ENCODE assay signal across 17 cellular contexts in the genomic region with DNA sequence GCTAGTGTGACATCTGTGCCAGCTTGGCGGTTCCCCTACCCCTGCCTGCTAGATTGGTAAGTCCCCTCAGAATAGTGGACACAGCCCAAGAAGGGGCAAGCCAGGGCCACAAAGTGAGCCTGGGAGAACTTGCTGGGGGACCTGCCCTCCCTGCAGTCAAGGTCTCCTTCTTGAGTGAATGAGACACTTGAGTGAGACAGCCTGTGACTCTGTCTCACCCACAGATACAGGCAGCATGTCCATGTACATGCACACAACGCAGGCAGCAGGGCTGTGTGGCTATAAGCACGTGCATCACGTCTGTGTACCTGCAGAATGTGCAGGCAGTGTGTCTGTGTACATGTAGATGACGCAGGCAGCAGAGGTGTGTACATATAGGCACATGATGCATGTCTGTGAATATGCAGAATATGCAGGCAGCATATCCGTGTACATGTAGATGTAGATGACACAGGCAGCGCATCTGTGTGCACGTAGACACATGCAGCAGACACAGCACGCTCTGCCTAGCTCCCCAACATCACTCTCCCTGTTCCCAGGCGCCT.
DNase-seq lines count a peak whose midpoint lies in the region; ATAC-seq and TF ChIP-seq lines count a peak whose summit lies in the region.
"Had no signal": no experiment of that assay in that cellular context is flagged by ENCODE, and none has a peak within 500 bp of the region (broad histone marks: within the 10 kb centered on the region; RNA-seq: fewer than 3 reads in every experiment).

No MANE protein-coding gene starts in this region.

- peak overlapping the region; percentile 36 for H2AK5ac ChIP-seq in neuronal stem cell (ENCODE audit: low read depth, low read length)

- H3K4me1 Mint-ChIP-seq in activated CD8-positive, alpha-beta memory T cell treated with anti-CD3 and anti-CD28 coated beads, Interleukin-2, amount 10 ng/mL, durations not matched to agents 7 days and 5 days: no peaks in the 10 kb centered on the region

- CTCF ChIA-PET in activated CD8-positive, alpha-beta memory T cell treated with anti-CD3 and anti-CD28 coated beads, Interleukin-2, amount 10 ng/mL, durations not matched to agents 7 days and 5 days (lab: Charles Lee): interaction anchor here (0.6 kb wide), 1 partner anchor 202 kb away, joined by 3 read pairs; no protein-coding TSS in a partner anchor

- H3K4me3 Mint-ChIP-seq in activated CD8-positive, alpha-beta memory T cell treated with anti-CD3 and anti-CD28 coated beads, Interleukin-2, amount 10 ng/mL, durations not matched to agents 7 days and 5 days: no peak overlapping the region
- H3K4me3 Mint-ChIP-seq: CD8-positive, alpha-beta T cell had no signal

- no peaks in the 10 kb centered on the region for H3K79me1 ChIP-seq in neuronal stem cell (ENCODE audit: low read depth, low read length)

- H3K4me2 ChIP-seq in neuronal stem cell (ENCODE audit: insufficient read depth, low read length, poor library complexity, severe bottlenecking): no peak overlapping the region

- no peak overlapping the region for H2BK5ac ChIP-seq in neuronal stem cell (ENCODE audit: low read length)

- H3K27me3 Mint-ChIP-seq in activated CD8-positive, alpha-beta memory T cell treated with anti-CD3 and anti-CD28 coated beads, Interleukin-2, amount 10 ng/mL, durations not matched to agents 7 days and 5 days: peaks cover 1% of the 10 kb centered on the region

- H3K27me3 ChIP-seq in right atrium auricular region (no peaks in the 10 kb centered on the region), neuronal stem cell (ENCODE audit: control insufficient read depth in 3 of 3, insufficient read depth in 3 of 3, low read depth in 1 of 3, low read length in 3 of 3) (no peaks in the 10 kb centered on the region), aorta (ENCODE audit: control insufficient read depth in 1 of 2, insufficient read depth in 2 of 2, low read length in 1 of 2) (no peaks in the 10 kb centered on the region), suprapubic skin (no peaks in the 10 kb centered on the region)
- H3K27me3 ChIP-seq: BE2C had no signal

- H3K4ac ChIP-seq in neuronal stem cell (ENCODE audit: low read length): no peak overlapping the region

- H3K36me3 Mint-ChIP-seq in activated CD8-positive, alpha-beta memory T cell treated with anti-CD3 and anti-CD28 coated beads, Interleukin-2, amount 10 ng/mL, durations not matched to agents 7 days and 5 days: no peaks in the 10 kb centered on the region
- H3K36me3 Mint-ChIP-seq: CD8-positive, alpha-beta T cell had no signal

- H3K23ac ChIP-seq in neuronal stem cell (ENCODE audit: low read depth, low read length, poor library complexity): no peak overlapping the region

- no peak overlapping the region for H4K91ac ChIP-seq in neuronal stem cell (ENCODE audit: low read depth, low read length, poor library complexity)

- H3K9me3 ChIP-seq in right atrium auricular region (no peaks in the 10 kb centered on the region), neuronal stem cell (replicated peaks in 1 of 2; ENCODE audit: control insufficient read depth in 2 of 2, insufficient read depth in 1 of 2, low read depth in 1 of 2, low read length in 2 of 2) (no peaks in the 10 kb centered on the region), aorta (ENCODE audit: control insufficient read depth, low read length) (no peaks in the 10 kb centered on the region), suprapubic skin (no peaks in the 10 kb centered on the region)
- H3K9me3 ChIP-seq: BE2C had no signal

- H2AFZ ChIP-seq in neuronal stem cell (ENCODE audit: low read length): no peak overlapping the region

- WGBS in neuronal stem cell (ENCODE audit: extremely low coverage in 2 of 2, insufficient read length in 2 of 2, insufficient replicate concordance in 1 of 2), 2 donors: no CpG with 5 or more reads among the region's 10 CpGs
- 83 to 84% methylated on average over 10 of the region's 10 CpGs for WGBS in aorta, 2 donors
- WGBS in suprapubic skin: 91% methylated on average over 8 of the region's 10 CpGs

- peak overlapping the region; percentile 84 for H3K18ac ChIP-seq in neuronal stem cell (ENCODE audit: low read length)

- peak overlapping the region; percentile 56 for H3K9ac ChIP-seq in neuronal stem cell (ENCODE audit: low read depth, low read length, poor library complexity)

- TF ChIP-seq CTCF in right atrium auricular region (IDR thresholded peaks at IDR 0.05) (no peak), suprapubic skin (IDR thresholded peaks at IDR 0.05) (no peak)

- H3K4me3 ChIP-seq in right atrium auricular region (no peak overlapping the region), neuronal stem cell (ENCODE audit: low read length in 2 of 2) (peak overlapping the region in 1 of 2 donors; percentile 7), aorta (ENCODE audit: low read length in 2 of 2) (no peak overlapping the region), suprapubic skin (no peak overlapping the region)

- no peak for TF ChIP-seq EP300 in suprapubic skin (IDR thresholded peaks at IDR 0.05)

- no peak overlapping the region for H4K8ac ChIP-seq in neuronal stem cell (ENCODE audit: low read depth, low read length)

- no peak overlapping the region for H2BK120ac ChIP-seq in neuronal stem cell (ENCODE audit: low read depth, low read length)

- no peaks in the 10 kb centered on the region for H3K36me3 ChIP-seq in right atrium auricular region
- no peaks in the 10 kb centered on the region for H3K36me3 ChIP-seq in neuronal stem cell (replicated peaks in 1 of 2; ENCODE audit: control insufficient read depth in 2 of 2, insufficient read depth in 2 of 2, low read length in 2 of 2)
- H3K36me3 ChIP-seq in aorta (ENCODE audit: control insufficient read depth in 1 of 2, insufficient read depth in 2 of 2, low read length in 1 of 2): no peaks in the 10 kb centered on the region
- H3K36me3 ChIP-seq in suprapubic skin: no peaks in the 10 kb centered on the region
- H3K36me3 ChIP-seq: BE2C had no signal

- DNase-seq in activated CD8-positive, alpha-beta memory T cell treated with anti-CD3 and anti-CD28 coated beads for 24 hours: peak; percentile 43
- no peak for DNase-seq in activated CD8-positive, alpha-beta memory T cell treated with anti-CD3 and anti-CD28 coated beads, Interleukin-2, amount 10 ng/mL, durations not matched to agents 7 days and 5 days
- peak; percentile 57 for DNase-seq in right atrium auricular region (ENCODE audit: low spot score)
- no peak for DNase-seq in neuronal stem cell (ENCODE audit: low spot score)
- DNase-seq in aorta: no peak
- no peak for DNase-seq in suprapubic skin (ENCODE audit: low spot score in 2 of 2)
- DNase-seq in T-helper 1 cell: no peak
- no peak for DNase-seq in T-helper 9 cell
- DNase-seq: 8988T; BE2C; CD8-positive, alpha-beta T cell; DMS79; H7; NCI-H187 treated with DMSO at 0.1 percent for 48 hours; NCI-H345; NCI-H526; SIG-M5 had no signal

- H2BK15ac ChIP-seq in neuronal stem cell (ENCODE audit: low read length): no peak overlapping the region

- peak overlapping the region in 1 of 2 donors; percentile 5 for H3K27ac ChIP-seq in right atrium auricular region
- no peak overlapping the region for H3K27ac ChIP-seq in neuronal stem cell (replicated peaks; ENCODE audit: low read length)
- no peak overlapping the region for H3K27ac ChIP-seq in aorta (ENCODE audit: low read depth in 1 of 2, low read length in 2 of 2)
- no peak overlapping the region for H3K27ac ChIP-seq in suprapubic skin

- peak overlapping the region; percentile 92 for H2BK12ac ChIP-seq in neuronal stem cell (ENCODE audit: low read length)

- no peaks in the 10 kb centered on the region for H3K9me3 Mint-ChIP-seq in activated CD8-positive, alpha-beta memory T cell treated with anti-CD3 and anti-CD28 coated beads, Interleukin-2, amount 10 ng/mL, durations not matched to agents 7 days and 5 days (ENCODE audit: low read depth)
- H3K9me3 Mint-ChIP-seq: CD8-positive, alpha-beta T cell had no signal

- H3K4me1 ChIP-seq in right atrium auricular region (peaks cover 0 to 33% of the 10 kb centered on the region in 2 donors), neuronal stem cell (ENCODE audit: control insufficient read depth in 2 of 2, insufficient read depth in 1 of 2, low read depth in 1 of 2, low read length in 2 of 2) (peaks cover 0 to 3% of the 10 kb centered on the region in 2 donors), aorta (ENCODE audit: control insufficient read depth in 1 of 2, insufficient read depth in 2 of 2, low read length in 2 of 2) (no peaks in the 10 kb centered on the region), suprapubic skin (no peaks in the 10 kb centered on the region)
- H3K4me1 ChIP-seq: BE2C had no signal

- no peak for TF ChIP-seq POLR2A in suprapubic skin (IDR thresholded peaks at IDR 0.05)

- no peak for ATAC-seq in activated CD8-positive, alpha-beta memory T cell treated with anti-CD3 and anti-CD28 coated beads, Interleukin-2, amount 10 ng/mL, durations not matched to agents 7 days and 5 days
- ATAC-seq in aorta (ENCODE audit: low FRiP score): no peak
- ATAC-seq: CD8-positive, alpha-beta T cell had no signal

- intact Hi-C loops in aorta (cut with DNase I): no loop called here

- no peak overlapping the region for H3K27ac Mint-ChIP-seq in activated CD8-positive, alpha-beta memory T cell treated with anti-CD3 and anti-CD28 coated beads, Interleukin-2, amount 10 ng/mL, durations not matched to agents 7 days and 5 days
- H3K27ac Mint-ChIP-seq: CD8-positive, alpha-beta T cell had no signal

- peak overlapping the region; percentile 99 for H3K14ac ChIP-seq in neuronal stem cell (ENCODE audit: low read length)

Comparison
In these comparisons a context has a peak if more than half of its experiments do, and no peak if none do; other contexts are left out.
1. DNase-seq: peak in activated CD8-positive, alpha-beta memory T cell treated with anti-CD3 and anti-CD28 coated beads for 24 hours (single experiment) and right atrium auricular region (single experiment); none in activated CD8-positive, alpha-beta memory T cell treated with anti-CD3 and anti-CD28 coated beads, Interleukin-2, amount 10 ng/mL, durations not matched to agents 7 days and 5 days (single experiment), neuronal stem cell (single experiment), aorta (0 of 2), suprapubic skin (0 of 2), T-helper 1 cell (0 of 5) and T-helper 9 cell (single experiment).